8 cellular contexts compared by ENCODE assay signal in the genomic region with DNA sequence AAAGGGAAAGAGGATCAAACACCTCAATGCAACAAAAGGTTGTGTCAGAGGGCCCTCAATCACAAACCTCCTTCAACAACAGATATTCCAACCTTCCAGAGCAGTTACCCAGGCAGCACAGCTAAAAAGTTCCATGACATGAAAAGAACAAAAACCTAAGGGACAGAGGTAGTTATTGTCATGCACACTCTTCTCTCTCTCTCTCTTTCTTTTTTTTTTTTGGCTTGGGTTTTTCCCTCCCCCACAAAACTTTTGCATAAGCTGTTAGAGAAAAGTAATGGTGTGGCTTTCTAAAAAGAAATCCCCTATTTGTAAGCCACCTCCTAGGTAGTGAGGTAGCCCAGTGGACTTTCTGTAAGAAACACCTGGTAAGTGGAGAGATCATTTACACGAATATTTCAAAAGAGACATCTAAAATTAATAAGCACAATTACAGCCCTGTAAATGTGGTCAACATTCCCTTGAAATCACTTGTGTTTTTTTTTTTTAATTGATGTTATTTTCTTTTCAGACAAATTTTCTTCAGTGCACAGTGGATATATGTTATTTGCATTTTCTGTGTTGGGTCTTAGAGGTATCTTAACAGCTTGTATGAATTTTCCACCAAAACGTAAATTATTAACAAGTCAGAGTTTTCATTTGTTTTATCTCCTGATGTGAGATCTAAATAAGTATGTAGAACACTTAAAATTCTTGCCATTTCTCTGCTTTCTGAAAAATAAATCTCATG. TPM values are rescaled to one million over a fixed set of nuclear protein-coding genes. Genes with fewer than 3 reads are reported as not detected.
DNase-seq lines count a peak whose midpoint lies in the region; ATAC-seq, FAIRE-seq and TF ChIP-seq lines count a peak whose summit lies in the region.

No MANE protein-coding gene starts in this region.

- intact Hi-C loops in natural killer cell (cut with micrococcal nuclease), result loop anchor here (1.0 kb wide), 1 partner anchor 11 kb away; no protein-coding TSS in a partner anchor
- intact Hi-C loops in Right ventricle myocardium superior (cut with DNase I), result no loop called here
- intact Hi-C loops in testis (cut with DNase I; ENCODE audit: low total_unique reads), result no loop called here

- H3K4me1 Mint-ChIP-seq in natural killer cell, result peaks cover 39 to 51% of the 10 kb centered on the region in 2 donors

- no peak overlapping the region for H3K27ac Mint-ChIP-seq in natural killer cell

- no peak for TF ChIP-seq POLR2A in testis (IDR thresholded peaks at IDR 0.05)

- peak; percentile 83 for ATAC-seq in GM18861 (IDR thresholded peaks at IDR 0.05; ENCODE audit: unreplicated experiment)
- ATAC-seq in GM21825 (IDR thresholded peaks at IDR 0.05; ENCODE audit: unreplicated experiment), result peak; percentile 77
- peak; percentile 61 to 66 (median 64) for ATAC-seq in natural killer cell
- no peak for ATAC-seq in Right ventricle myocardium superior (ENCODE audit: poor library complexity)

- H3K27ac ChIP-seq in HUES48 (ENCODE audit: low read depth, low read length) (peak overlapping the region; percentile 94), testis (no peak overlapping the region)

- 63 to 64% methylated on average over 2 of the region's 2 CpGs for WGBS in testis, 2 donors

- H3K4me1 ChIP-seq in HUES48 (ENCODE audit: control insufficient read depth, insufficient read depth, low read length), result peaks cover 59% of the 10 kb centered on the region
- H3K4me1 ChIP-seq in testis, result peaks cover 26% of the 10 kb centered on the region

- H3K27me3 ChIP-seq in HUES48 (ENCODE audit: control insufficient read depth, insufficient read depth, low read length) (no peaks in the 10 kb centered on the region), testis (no peaks in the 10 kb centered on the region)

- no peaks in the 10 kb centered on the region for H3K27me3 Mint-ChIP-seq in natural killer cell (ENCODE audit: low read depth in 2 of 2)

- H3K9me3 Mint-ChIP-seq in natural killer cell, result no peaks in the 10 kb centered on the region

- H3K9ac ChIP-seq in HUES48 (ENCODE audit: low read depth, low read length), result no peak overlapping the region

- DNase-seq in natural killer cell (no peak), NCI-H2029 treated with DMSO at 0.1 percent for 48 hours (lab: John Stamatoyannopoulos, UW) (no peak), Right ventricle myocardium superior (no peak), urothelium cell line (ENCODE audit: low spot score) (no peak), testis (no peak)

- H3K9me3 ChIP-seq in HUES48 (ENCODE audit: control insufficient read depth, insufficient read depth, low read length) (no peaks in the 10 kb centered on the region), testis (no peaks in the 10 kb centered on the region)

- H3K36me3 ChIP-seq in HUES48 (ENCODE audit: control insufficient read depth, insufficient read depth, low read length) (no peaks in the 10 kb centered on the region), testis (ENCODE audit: low read depth, missing control alignments) (no peaks in the 10 kb centered on the region)

- H3K4me3 ChIP-seq in HUES48 (ENCODE audit: low read depth, low read length) (peak overlapping the region; percentile 17), testis (no peak overlapping the region)

- H3K4me3 Mint-ChIP-seq in natural killer cell, result no peak overlapping the region

- no peak for TF ChIP-seq CTCF in natural killer cell (IDR thresholded peaks at IDR 0.05)
- no peak for TF ChIP-seq CTCF in testis (IDR thresholded peaks at IDR 0.05)

- peaks cover 3% of the 10 kb centered on the region for H3K36me3 Mint-ChIP-seq in natural killer cell

- no peak for FAIRE-seq in urothelium cell line (lab: Jason Lieb, UNC)

RNA-seq across cellular contexts. Expression of gene ZEB2, which starts 48.4 kb away (rescaled TPM):
- total RNA-seq in natural killer cell (1,000 to 10,000 TPM in 1 of 3 donors, 100 to 1,000 TPM in 2; 718 to 1,143 (median 944) TPM), Right ventricle myocardium superior (81.0 TPM), testis (10 to 100 TPM; 87.8 to 96.4 TPM)
- 38.7 TPM for polyA plus RNA-seq in testis (ENCODE audit: insufficient read depth, low read depth, low replicate concordance)
